In genomic region chr19:28159065-28159464, GRCh38 we compare ENCODE assay signal across 7 cellular contexts.
"Had no signal": no experiment of that assay in that cellular context is flagged by ENCODE, and none has a peak within 500 bp of the region (broad histone marks: within the 10 kb centered on the region; RNA-seq: fewer than 3 reads in every experiment).

No MANE protein-coding gene starts in this region.

- FAIRE-seq: GM12878, GM12891, GM12892, GM18507, GM19239 had no signal

- ATAC-seq: GM12878 had no signal

- DNase-seq: GDM1, GF-D8 had no signal

- H3K4me3 ChIP-seq: GM12878 had no signal
